ENCODE assay signal across 1 cellular context in genomic region chr7:41882745-41883527, GRCh38.
TF ChIP-seq lines count a peak whose summit lies in the region.

No MANE protein-coding gene starts in this region.

TF ChIP-seq in GM12878, 131 proteins besides CTCF, POLR2A, EP300 and RAD21 (continued from another document and continues in another):
- TF ChIP-seq PRDM15 (CRISPR knock-in tag; IDR thresholded peaks at IDR 0.05), result no peak
- TF ChIP-seq STAT1 (conservative IDR thresholded peaks at IDR 0.05), result no peak
- TF ChIP-seq POU2F2 (IDR thresholded peaks at IDR 0.05; ENCODE audit: borderline replicate concordance, low read depth, low read length), result peak; percentile 72; the same call in 1 of the 3 replicates
- no peak for TF ChIP-seq CBX3 (IDR thresholded peaks at IDR 0.05; ENCODE audit: borderline replicate concordance, low read depth)
- TF ChIP-seq PAX8 (IDR thresholded peaks at IDR 0.05), result no peak
- TF ChIP-seq ZZZ3 (IDR thresholded peaks at IDR 0.05; ENCODE audit: control insufficient read depth, insufficient read length, low read depth), result no peak
- no peak for TF ChIP-seq GATAD2B (conservative IDR thresholded peaks at IDR 0.05; ENCODE audit: low read depth)
- no peak for TF ChIP-seq BRCA1 (IDR thresholded peaks at IDR 0.05; ENCODE audit: low read depth, low read length)
- no peak for TF ChIP-seq JUNB (IDR thresholded peaks at IDR 0.05)
- TF ChIP-seq CEBPB (IDR thresholded peaks at IDR 0.05; ENCODE audit: borderline replicate concordance in 1 of 2, low read depth in 2 of 2, low read length in 2 of 2), result no peak
- no peak for TF ChIP-seq YBX1 (IDR thresholded peaks at IDR 0.05)
- TF ChIP-seq E4F1 (IDR thresholded peaks at IDR 0.05; ENCODE audit: borderline replicate concordance, partially characterized antibody), result no peak
- TF ChIP-seq ZBTB40 (IDR thresholded peaks at IDR 0.05; ENCODE audit: borderline replicate concordance), result 0 out of 2 replicates have a peak, but pooled peaks have one; percentile 15
- no peak for TF ChIP-seq TARDBP (IDR thresholded peaks at IDR 0.05; ENCODE audit: borderline replicate concordance)
- no peak for TF ChIP-seq ELK1 (IDR thresholded peaks at IDR 0.05; ENCODE audit: low read depth, low read length)
- TF ChIP-seq FOXM1 (IDR thresholded peaks at IDR 0.05; ENCODE audit: low read depth, low read length), result no peak; the same call in 1 of the 2 replicates
- no peak for TF ChIP-seq FOXK2 (IDR thresholded peaks at IDR 0.05)
- TF ChIP-seq RELA (IDR thresholded peaks at IDR 0.05; ENCODE audit: borderline replicate concordance, partially characterized antibody), result no peak
- no peak for TF ChIP-seq ATF3 (IDR thresholded peaks at IDR 0.05; ENCODE audit: borderline replicate concordance, extremely low read depth, low read depth, low read length)
- no peak for TF ChIP-seq CEBPZ (IDR thresholded peaks at IDR 0.05; ENCODE audit: low read depth, low read length)
- TF ChIP-seq YY1 (IDR thresholded peaks at IDR 0.05; ENCODE audit: low read depth, low read length), result peak; percentile 78
- TF ChIP-seq CREM (IDR thresholded peaks at IDR 0.05; ENCODE audit: low read depth), result peak; percentile 40; the same call in 1 of the 2 replicates
- no peak for TF ChIP-seq SREBF2 (IDR thresholded peaks at IDR 0.05; ENCODE audit: low read length)
- TF ChIP-seq HDAC6 (IDR thresholded peaks at IDR 0.05; ENCODE audit: unreplicated experiment), result no peak
- TF ChIP-seq ZNF217 (IDR thresholded peaks at IDR 0.05), result no peak
- no peak for TF ChIP-seq CHD4 (IDR thresholded peaks at IDR 0.05)
- peak; percentile 66; the same call in 1 of the 2 replicates for TF ChIP-seq TBL1XR1 (IDR thresholded peaks at IDR 0.05; ENCODE audit: low read depth, low read length)
- no peak for TF ChIP-seq USF2 (IDR thresholded peaks at IDR 0.05; ENCODE audit: borderline replicate concordance, low read depth, low read length)
- TF ChIP-seq ASH2L (IDR thresholded peaks at IDR 0.05; ENCODE audit: borderline replicate concordance, low read depth), result no peak
- no peak for TF ChIP-seq SMAD5 (IDR thresholded peaks at IDR 0.05; ENCODE audit: low read depth)
- no peak; the same call in 1 of the 2 replicates for TF ChIP-seq RELB (IDR thresholded peaks at IDR 0.05; ENCODE audit: low read depth)
- TF ChIP-seq HDGF (IDR thresholded peaks at IDR 0.05), result no peak
- peak; percentile 86 for TF ChIP-seq CUX1 (IDR thresholded peaks at IDR 0.05; ENCODE audit: insufficient replicate concordance, low read depth, low read length)
- TF ChIP-seq NR2F1 (conservative IDR thresholded peaks at IDR 0.05), result 0 out of 2 replicates have a peak, but pooled peaks have one; percentile 13
- no peak for TF ChIP-seq MXI1 (IDR thresholded peaks at IDR 0.05; ENCODE audit: low read depth, low read length)
